In genomic region chr20:37267684-37268313, GRCh38 we compare ENCODE assay signal across 1 cellular context.
TF ChIP-seq lines count a peak whose summit lies in the region.

No MANE protein-coding gene starts in this region.

TF ChIP-seq in HepG2, 621 proteins besides CTCF, POLR2A, EP300 and RAD21:
- no peak for TF ChIP-seq ARNT2 (CRISPR knock-in tag; IDR thresholded peaks at IDR 0.05; ENCODE audit: low read depth)
- TF ChIP-seq RFX3 (CRISPR knock-in tag; IDR thresholded peaks at IDR 0.05), result no peak
- TF ChIP-seq ZNF44 (CRISPR knock-in tag; IDR thresholded peaks at IDR 0.05), result no peak; the same call in 1 of the 2 replicates
- TF ChIP-seq GTF2F1 (IDR thresholded peaks at IDR 0.05; ENCODE audit: low read length), result no peak
- TF ChIP-seq ZNF292 (CRISPR knock-in tag; IDR thresholded peaks at IDR 0.05; ENCODE audit: borderline replicate concordance, low read depth), result 0 out of 2 replicates have a peak, but pooled peaks have one; percentile 20
- TF ChIP-seq ZBTB7B (CRISPR knock-in tag; IDR thresholded peaks at IDR 0.05), result no peak
- TF ChIP-seq ZFP62 (CRISPR knock-in tag; IDR thresholded peaks at IDR 0.05), result no peak
- no peak for TF ChIP-seq PRDM15 (CRISPR knock-in tag; IDR thresholded peaks at IDR 0.05)
- TF ChIP-seq BRF2 (CRISPR knock-in tag; IDR thresholded peaks at IDR 0.05), result no peak
- TF ChIP-seq XRCC5 (optimal IDR thresholded peaks at IDR 0.05; ENCODE audit: low read length), result peak; percentile 17
- 0 out of 2 replicates have a peak, but pooled peaks have one; percentile 28 for TF ChIP-seq ZNF280B (CRISPR knock-in tag; IDR thresholded peaks at IDR 0.05; ENCODE audit: borderline replicate concordance)
- TF ChIP-seq, protein P1, sequence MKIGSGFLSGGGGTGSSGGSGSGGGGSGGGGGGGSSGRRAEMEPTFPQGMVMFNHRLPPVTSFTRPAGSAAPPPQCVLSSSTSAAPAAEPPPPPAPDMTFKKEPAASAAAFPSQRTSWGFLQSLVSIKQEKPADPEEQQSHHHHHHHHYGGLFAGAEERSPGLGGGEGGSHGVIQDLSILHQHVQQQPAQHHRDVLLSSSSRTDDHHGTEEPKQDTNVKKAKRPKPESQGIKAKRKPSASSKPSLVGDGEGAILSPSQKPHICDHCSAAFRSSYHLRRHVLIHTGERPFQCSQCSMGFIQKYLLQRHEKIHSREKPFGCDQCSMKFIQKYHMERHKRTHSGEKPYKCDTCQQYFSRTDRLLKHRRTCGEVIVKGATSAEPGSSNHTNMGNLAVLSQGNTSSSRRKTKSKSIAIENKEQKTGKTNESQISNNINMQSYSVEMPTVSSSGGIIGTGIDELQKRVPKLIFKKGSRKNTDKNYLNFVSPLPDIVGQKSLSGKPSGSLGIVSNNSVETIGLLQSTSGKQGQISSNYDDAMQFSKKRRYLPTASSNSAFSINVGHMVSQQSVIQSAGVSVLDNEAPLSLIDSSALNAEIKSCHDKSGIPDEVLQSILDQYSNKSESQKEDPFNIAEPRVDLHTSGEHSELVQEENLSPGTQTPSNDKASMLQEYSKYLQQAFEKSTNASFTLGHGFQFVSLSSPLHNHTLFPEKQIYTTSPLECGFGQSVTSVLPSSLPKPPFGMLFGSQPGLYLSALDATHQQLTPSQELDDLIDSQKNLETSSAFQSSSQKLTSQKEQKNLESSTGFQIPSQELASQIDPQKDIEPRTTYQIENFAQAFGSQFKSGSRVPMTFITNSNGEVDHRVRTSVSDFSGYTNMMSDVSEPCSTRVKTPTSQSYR (CRISPR knock-in tag; IDR thresholded peaks at IDR 0.05; ENCODE audit: borderline replicate concordance), result 0 out of 2 replicates have a peak, but pooled peaks have one; percentile 15
- 0 out of 2 replicates have a peak, but pooled peaks have one; percentile 23 for TF ChIP-seq TBX2 (CRISPR knock-in tag; IDR thresholded peaks at IDR 0.05; ENCODE audit: borderline replicate concordance)
- TF ChIP-seq GABPA (IDR thresholded peaks at IDR 0.05; ENCODE audit: low read depth, low read length), result no peak
- no peak for TF ChIP-seq GABPA (CRISPR knock-in tag; IDR thresholded peaks at IDR 0.05; ENCODE audit: low read depth)
- TF ChIP-seq ZIK1 (CRISPR knock-in tag; IDR thresholded peaks at IDR 0.05; ENCODE audit: borderline replicate concordance, low read depth), result no peak
- peak; percentile 42 for TF ChIP-seq U2AF1 (optimal IDR thresholded peaks at IDR 0.05; ENCODE audit: low read depth, low read length)
- TF ChIP-seq USF2 (IDR thresholded peaks at IDR 0.05; ENCODE audit: low read depth, low read length), result no peak
- no peak for TF ChIP-seq USF2 (CRISPR knock-in tag; IDR thresholded peaks at IDR 0.05; ENCODE audit: borderline replicate concordance)
- 0 out of 2 replicates have a peak, but pooled peaks have one; percentile 13 for TF ChIP-seq GPN1 (CRISPR knock-in tag; IDR thresholded peaks at IDR 0.05; ENCODE audit: borderline replicate concordance)
- no peak for TF ChIP-seq JARID2 (CRISPR knock-in tag; IDR thresholded peaks at IDR 0.05; ENCODE audit: insufficient replicate concordance)
- TF ChIP-seq MEIS2 (CRISPR knock-in tag; IDR thresholded peaks at IDR 0.05), result no peak
- no peak for TF ChIP-seq NFE2L2 (IDR thresholded peaks at IDR 0.05; ENCODE audit: low read length)
- no peak for TF ChIP-seq NCOA1 (CRISPR knock-in tag; IDR thresholded peaks at IDR 0.05)
- no peak for TF ChIP-seq MBD4 (IDR thresholded peaks at IDR 0.05; ENCODE audit: borderline replicate concordance, low read length)
- no peak for TF ChIP-seq ZBTB38 (CRISPR knock-in tag; IDR thresholded peaks at IDR 0.05)
- peak; percentile 60; the same call in 1 of the 2 replicates for TF ChIP-seq PATZ1 (CRISPR knock-in tag; IDR thresholded peaks at IDR 0.05)
- TF ChIP-seq ZNF788 (CRISPR knock-in tag; IDR thresholded peaks at IDR 0.05; ENCODE audit: borderline replicate concordance), result 0 out of 2 replicates have a peak, but pooled peaks have one; percentile 13
